ENCODE assay signal across 8 cellular contexts in genomic region chr16:53504665-53505064, GRCh38. TPM values are rescaled to one million over a fixed set of nuclear protein-coding genes. Genes with fewer than 3 reads are reported as not detected.
DNase-seq lines count a peak whose midpoint lies in the region; TF ChIP-seq lines count a peak whose summit lies in the region.

No MANE protein-coding gene starts in this region.

- no peak for TF ChIP-seq POLR2A in thyroid gland (IDR thresholded peaks at IDR 0.05)

- peak overlapping the region; percentile 77 for H3K27ac Mint-ChIP-seq in T-helper 1 cell treated with Interleukin-12 subunit alpha and Interleukin-12 subunit beta and Interleukin-4 antibody, amounts not matched to agents 30 μg/mL and 1 μg/mL, for 36 hours

- no peaks in the 10 kb centered on the region for H3K27me3 Mint-ChIP-seq in T-helper 1 cell treated with Interleukin-12 subunit alpha and Interleukin-12 subunit beta and Interleukin-4 antibody, amounts not matched to agents 30 μg/mL and 1 μg/mL, for 36 hours (ENCODE audit: low read depth)

- WGBS in liver = 81% methylated on average over 7 of the region's 7 CpGs
- 74% methylated on average over 7 of the region's 7 CpGs for WGBS in thyroid gland, 2 donors

- H3K27me3 ChIP-seq in ascending aorta (no peaks in the 10 kb centered on the region), liver (ENCODE audit: control insufficient read depth in 4 of 4, insufficient read depth in 4 of 4, low read length in 3 of 4) (no peaks in the 10 kb centered on the region), thyroid gland (no peaks in the 10 kb centered on the region)

- TF ChIP-seq CTCF in ascending aorta (IDR thresholded peaks at IDR 0.05) = no peak
- no peak for TF ChIP-seq CTCF in liver (IDR thresholded peaks at IDR 0.05; ENCODE audit: low read depth, low read length, missing input control)
- no peak for TF ChIP-seq CTCF in thyroid gland (IDR thresholded peaks at IDR 0.05)

- intact Hi-C loops in ascending aorta (cut with DNase I) (loop anchor here (10.0 kb wide), 3 partner anchors 450 to 2000 kb away; partner anchors contain the start of genes CHD9, CHD9NB and LPCAT2), thyroid gland (cut with DNase I) (loop anchor here (10.0 kb wide), 1 partner anchor 70 kb away; the partner anchor contains the start of gene RBL2)

- no peak for TF ChIP-seq RAD21 in liver (IDR thresholded peaks at IDR 0.05)

- peaks cover 38% of the 10 kb centered on the region for H3K4me1 Mint-ChIP-seq in T-helper 1 cell treated with Interleukin-12 subunit alpha and Interleukin-12 subunit beta and Interleukin-4 antibody, amounts not matched to agents 30 μg/mL and 1 μg/mL, for 36 hours (ENCODE audit: low read depth)

- no peaks in the 10 kb centered on the region for H3K9me3 Mint-ChIP-seq in T-helper 1 cell treated with Interleukin-12 subunit alpha and Interleukin-12 subunit beta and Interleukin-4 antibody, amounts not matched to agents 30 μg/mL and 1 μg/mL, for 36 hours

- no peak overlapping the region for H3K9ac ChIP-seq in liver (ENCODE audit: low read depth in 1 of 2, low read length in 2 of 2)

- H3K27ac ChIP-seq in ascending aorta = peak overlapping the region; percentile 91 to 97
- H3K27ac ChIP-seq in liver (ENCODE audit: low read depth in 1 of 2, low read length in 2 of 2) = peak overlapping the region; percentile 73 to 79
- peak overlapping the region; percentile 89 to 96 (median 94) for H3K27ac ChIP-seq in thyroid gland

- no peaks in the 10 kb centered on the region for H3K36me3 ChIP-seq in ascending aorta
- no peaks in the 10 kb centered on the region for H3K36me3 ChIP-seq in liver (ENCODE audit: control insufficient read depth in 4 of 4, insufficient read depth in 3 of 4, low read depth in 1 of 4, low read length in 3 of 4)
- H3K36me3 ChIP-seq in thyroid gland = no peaks in the 10 kb centered on the region

- H3K4me3 Mint-ChIP-seq in T-helper 1 cell treated with Interleukin-12 subunit alpha and Interleukin-12 subunit beta and Interleukin-4 antibody, amounts not matched to agents 30 μg/mL and 1 μg/mL, for 36 hours = peak overlapping the region; percentile 95

- H3K36me3 Mint-ChIP-seq in T-helper 1 cell treated with Interleukin-12 subunit alpha and Interleukin-12 subunit beta and Interleukin-4 antibody, amounts not matched to agents 30 μg/mL and 1 μg/mL, for 36 hours (ENCODE audit: low read depth) = peaks cover 18% of the 10 kb centered on the region

- H3K4me1 ChIP-seq in ascending aorta (peaks cover 10 to 28% of the 10 kb centered on the region in 2 donors), liver (ENCODE audit: control insufficient read depth in 4 of 4, insufficient read depth in 4 of 4, low read length in 3 of 4) (peaks cover 12 to 35% (median 31%) of the 10 kb centered on the region in 4 donors), thyroid gland (peaks cover 16 to 28% of the 10 kb centered on the region in 2 donors)

- DNase-seq in T-helper 1 cell (no peak), ascending aorta (ENCODE audit: low spot score in 2 of 2) (no peak), thyroid gland (no peak), COR-L47 (lab: John Stamatoyannopoulos, UW) (no peak), D341Med (ENCODE audit: low spot score) (no peak), NCI-H146 (lab: John Stamatoyannopoulos, UW) (no peak)

- H3K9me3 ChIP-seq in ascending aorta (no peaks in the 10 kb centered on the region), liver (ENCODE audit: control insufficient read depth in 4 of 4, low read length in 3 of 4) (no peaks in the 10 kb centered on the region), thyroid gland (no peaks in the 10 kb centered on the region)

- H3K4me3 ChIP-seq in ascending aorta = peak overlapping the region; percentile 55 to 61
- H3K4me3 ChIP-seq in liver (ENCODE audit: low read depth in 1 of 3, low read length in 3 of 3) = no peak overlapping the region
- no peak overlapping the region for H3K4me3 ChIP-seq in thyroid gland (replicated peaks in 1 of 3)

TF ChIP-seq in liver, 16 proteins besides CTCF, POLR2A, EP300 and RAD21:
- TF ChIP-seq HNF4A (conservative IDR thresholded peaks at IDR 0.05) (no peak), SP1 (IDR thresholded peaks at IDR 0.05) (no peak), JUND (IDR thresholded peaks at IDR 0.05) (no peak), MAX (IDR thresholded peaks at IDR 0.05) (no peak), EGR1 (IDR thresholded peaks at IDR 0.05; ENCODE audit: low read depth in 2 of 2) (no peak), ATF3 (IDR thresholded peaks at IDR 0.05) (no peak)

RNA-seq across cellular contexts. Expression of gene AKTIP, which starts 1.7 kb away (rescaled TPM):
- 58.0 TPM for total RNA-seq in ascending aorta
- 10 to 100 TPM in 1 of 2 donors, 1 to 10 TPM in 1; 7.5 to 47.1 TPM for total RNA-seq in liver
- 10 to 100 TPM; 20.1 to 20.7 TPM for polyA plus RNA-seq in liver
- 10 to 100 TPM; 54.0 to 65.6 (median 61.8) TPM for total RNA-seq in thyroid gland

Comparison
In these comparisons a context has a peak if more than half of its experiments do, and no peak if none do; other contexts are left out.
1. H3K4me3 ChIP-seq: peak in ascending aorta (2 of 2); none in liver (0 of 3) and thyroid gland (0 of 3).
2. Peak in every context shown above with its lines, with median percentiles within 50 percentile points of each other: H3K27ac ChIP-seq.